ENCODE assay signal across 8 cellular contexts in the genomic region with DNA sequence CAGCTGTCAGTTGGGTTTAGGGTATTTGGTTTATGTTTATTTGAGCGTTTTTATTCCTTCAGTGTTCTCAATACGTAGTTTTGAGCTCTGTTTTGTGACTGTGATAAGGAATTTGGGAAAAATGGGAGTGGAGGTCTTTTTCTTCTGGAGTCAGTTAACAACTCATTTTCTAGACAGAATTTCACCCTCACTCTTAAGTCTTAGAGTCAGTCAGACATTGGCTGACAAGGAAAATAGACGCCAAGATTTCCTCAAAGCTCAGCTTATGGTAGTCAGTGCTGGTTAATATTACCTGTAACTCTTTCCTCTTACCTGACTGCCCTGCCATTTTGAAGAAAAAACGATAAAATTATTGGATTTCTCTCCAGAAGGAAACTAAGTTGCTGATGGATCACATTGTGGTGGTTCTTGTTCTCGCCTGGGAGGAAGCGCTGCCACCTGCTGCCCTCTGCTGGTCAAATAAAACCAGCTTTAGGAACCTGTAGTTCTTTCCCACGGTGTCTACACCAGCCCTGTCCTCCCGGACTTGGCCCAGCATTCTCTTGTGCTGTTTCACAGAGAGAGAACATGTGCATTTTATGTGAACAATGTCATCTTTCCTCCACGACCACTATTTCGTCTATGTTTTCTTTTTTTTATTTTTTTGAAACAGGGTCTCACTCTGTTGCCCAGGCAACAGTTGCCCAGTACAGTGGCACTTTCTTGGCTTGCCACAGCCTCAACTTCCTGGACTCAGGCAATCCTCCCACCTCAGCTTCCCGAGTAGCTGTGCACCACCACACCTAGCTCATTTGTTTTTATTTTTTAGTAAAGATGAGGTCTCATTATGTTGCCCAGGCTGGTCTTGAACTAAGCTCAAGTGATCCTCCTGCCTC. TPM values are rescaled to one million over a fixed set of nuclear protein-coding genes. Genes with fewer than 3 reads are reported as not detected.
DNase-seq lines count a peak whose midpoint lies in the region; ATAC-seq and TF ChIP-seq lines count a peak whose summit lies in the region.

No MANE protein-coding gene starts in this region.

- H3K36me3 ChIP-seq in mucosa of descending colon (ENCODE audit: low read depth), result no peaks in the 10 kb centered on the region

- H3K36me3 Mint-ChIP-seq in endothelial cell (ENCODE audit: low read depth, unreplicated experiment), result peaks cover 4% of the 10 kb centered on the region

- no peaks in the 10 kb centered on the region for H3K4me1 ChIP-seq in mucosa of descending colon (ENCODE audit: low read depth)

- DNase-seq in DMS53 (lab: John Stamatoyannopoulos, UW), result peak; percentile 78
- DNase-seq in NOMO-1 treated with DMSO at 0.1 percent for 48 hours (lab: John Stamatoyannopoulos, UW; ENCODE audit: unreplicated experiment), result peak; percentile 51
- DNase-seq in activated CD8-positive, alpha-beta memory T cell treated with anti-CD3 and anti-CD28 coated beads for 48 hours (ENCODE audit: low read depth in 2 of 3, low spot score in 2 of 3), result peak; percentile 33 to 67 (median 40)
- DNase-seq in endothelial cell (ENCODE audit: low spot score), result peak; percentile 80
- peak; percentile 60 to 93 (median 78) for DNase-seq in mucosa of descending colon
- peak; percentile 30 to 56 for DNase-seq in stimulated activated CD8-positive, alpha-beta memory T cell treated with anti-CD3 and anti-CD28 coated beads, Interleukin-4, amount 100 ng/mL, for 4 hours (ENCODE audit: low read depth in 2 of 2, low spot score in 1 of 2)

- peaks cover 10% of the 10 kb centered on the region for H3K4me1 Mint-ChIP-seq in endothelial cell (ENCODE audit: unreplicated experiment)

- intact Hi-C loops in mucosa of descending colon (cut with DNase I, micrococcal nuclease), result loop anchor here in 1 of 2 donors (5.0 kb wide), 1 partner anchor 122 kb away; no protein-coding TSS in a partner anchor

- peak overlapping the region; percentile 77 for H3K27ac Mint-ChIP-seq in endothelial cell (ENCODE audit: unreplicated experiment)

- ATAC-seq in HG03432 (IDR thresholded peaks at IDR 0.05; ENCODE audit: unreplicated experiment), result peak; percentile 69
- ATAC-seq in mucosa of descending colon, result peak; percentile 93
- no peak for ATAC-seq in HG03521 (IDR thresholded peaks at IDR 0.05; ENCODE audit: unreplicated experiment)

- H3K27me3 Mint-ChIP-seq in endothelial cell (ENCODE audit: unreplicated experiment), result peaks cover 4% of the 10 kb centered on the region

- no peaks in the 10 kb centered on the region for H3K9me3 Mint-ChIP-seq in endothelial cell (ENCODE audit: unreplicated experiment)

- peak; percentile 77 for TF ChIP-seq CTCF in endothelial cell (IDR thresholded peaks at IDR 0.05; ENCODE audit: unreplicated experiment)
- peak; percentile 65 for TF ChIP-seq CTCF in mucosa of descending colon (IDR thresholded peaks at IDR 0.05)

- H3K9me3 ChIP-seq in mucosa of descending colon, result no peaks in the 10 kb centered on the region

- no peak overlapping the region for H3K4me3 ChIP-seq in mucosa of descending colon

- no peak overlapping the region for H3K4me3 Mint-ChIP-seq in endothelial cell (ENCODE audit: unreplicated experiment)

RNA-seq across cellular contexts. Expression of a gene that starts 41.4 kb away (rescaled TPM):
- total RNA-seq in endothelial cell (ENCODE audit: unreplicated experiment) (27.1 TPM), mucosa of descending colon (10 to 100 TPM; 22.6 to 25.7 (median 23.6) TPM)
